Comparison of ENCODE assay signal across 8 cellular contexts in the genomic region with DNA sequence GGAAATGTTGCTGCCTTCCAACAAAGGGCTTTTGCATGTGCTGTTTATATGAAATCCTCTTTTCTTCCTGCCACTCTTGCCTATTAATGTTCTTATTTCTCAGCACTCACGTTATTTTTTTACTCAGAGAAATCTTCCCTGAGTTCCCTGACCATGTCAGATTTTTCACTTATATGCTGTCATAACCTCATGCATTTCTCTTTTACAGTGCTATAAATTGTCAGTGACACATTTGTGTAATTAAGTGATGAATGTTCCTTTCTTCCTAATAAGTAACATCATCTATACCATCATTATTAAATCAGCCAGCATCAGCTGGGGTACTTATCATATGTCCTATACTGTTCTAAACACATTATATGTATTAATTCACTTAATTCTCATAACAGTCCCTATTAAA.
"Had no signal": no experiment of that assay in that cellular context is flagged by ENCODE, and none has a peak within 500 bp of the region (broad histone marks: within the 10 kb centered on the region; RNA-seq: fewer than 3 reads in every experiment).

No MANE protein-coding gene starts in this region.

- H3K4me1 Mint-ChIP-seq: GM23338, H9 had no signal

- H3K4me3 Mint-ChIP-seq: GM23338, H9, HFFc6 had no signal

- H3K4me3 ChIP-seq: GM23248, GM23338, HAP-1 had no signal

- H3K27ac ChIP-seq: GM23248 had no signal

- H3K4me2 ChIP-seq: GM23338 had no signal

- H3K9ac ChIP-seq: GM23248 had no signal

- DNase-seq: GM23248, GOT3, H7, H9, HCEC 1CT, HFFc6 had no signal

- H3K9me3 ChIP-seq: HAP-1 had no signal

- H3K4me1 ChIP-seq: HAP-1 had no signal

- H3K27ac Mint-ChIP-seq: GM23338, H9, HFFc6 had no signal

- H3K36me3 ChIP-seq: HAP-1 had no signal

- H2AFZ ChIP-seq: GM23248, GM23338 had no signal
